In genomic region chr2:71482055-71482454, GRCh38 we compare ENCODE assay signal across 23 cellular contexts. TPM values are rescaled to one million over a fixed set of nuclear protein-coding genes. Genes with fewer than 3 reads are reported as not detected.
A peak's percentile ranks its signal among the peaks of the same experiment; 100 is the strongest.
DNase-seq lines count a peak whose midpoint lies in the region; ATAC-seq and TF ChIP-seq lines count a peak whose summit lies in the region.
"Had no signal": no experiment of that assay in that cellular context is flagged by ENCODE, and none has a peak within 500 bp of the region (broad histone marks: within the 10 kb centered on the region; RNA-seq: fewer than 3 reads in every experiment).

No MANE protein-coding gene starts in this region.

- ATAC-seq in WTC11: peak; percentile 77
- ATAC-seq in HG03571 (IDR thresholded peaks at IDR 0.05; ENCODE audit: unreplicated experiment): no peak
- ATAC-seq: natural killer cell; stimulated activated naive CD8-positive, alpha-beta T cell treated with anti-CD3 and anti-CD28 coated beads, Interleukin-15, Interleukin-2, amounts not matched to agents 100 U/mL and 50 U/mL, for 24 hours; T-cell had no signal

- no peak for TF ChIP-seq CTCF in WTC11 (IDR thresholded peaks at IDR 0.05)

- DNase-seq in ELF-1 (ENCODE audit: low read depth, low spot score): peak; percentile 30
- peak; percentile 42 for DNase-seq in WTC11 (ENCODE audit: low spot score)
- peak; percentile 60 for DNase-seq in islet precursor cell
- DNase-seq in posterior vena cava (ENCODE audit: low spot score): peak; percentile 32
- DNase-seq in NCI-H2081 (lab: John Stamatoyannopoulos, UW): no peak
- DNase-seq in NCI-H1105 (lab: John Stamatoyannopoulos, UW): no peak
- no peak for DNase-seq in GM19240 (ENCODE audit: insufficient read length, low spot score)
- DNase-seq: activated naive CD4-positive, alpha-beta T cell treated with Interleukin-2 at 50 U/mL for 16 hours; activated T-cell treated with anti-CD3 and anti-CD28 coated beads, Interleukin-2, amount 50 U/mL, for 24 hours; adrenal gland; CD4-positive, alpha-beta memory T cell; DMS 273 treated with DMSO at 0.1 percent for 48 hours; KG1; natural killer cell; NCI-H1436 treated with DMSO at 0.1 percent for 48 hours; NCI-H2171 treated with DMSO at 0.1 percent for 48 hours; NCI-H524 treated with DMSO at 0.1 percent for 48 hours; stimulated activated CD4-positive, alpha-beta T cell treated with anti-CD3 and anti-CD28 coated beads, Interleukin-15, amount 100 ng/mL, for 24 hours; stimulated activated naive CD8-positive, alpha-beta T cell treated with anti-CD3 and anti-CD28 coated beads, Interleukin-15, Interleukin-2, amounts not matched to agents 100 U/mL and 50 U/mL, for 24 hours; T-cell had no signal

- H3K4me3 Mint-ChIP-seq in WTC11: no peak overlapping the region
- H3K4me3 Mint-ChIP-seq: activated T-cell treated with anti-CD3 and anti-CD28 coated beads, Interleukin-2, amount 50 U/mL, for 24 hours; CD4-positive, alpha-beta memory T cell; memory B cell; natural killer cell; T-cell had no signal

- H3K27ac Mint-ChIP-seq in WTC11: no peak overlapping the region
- H3K27ac Mint-ChIP-seq: activated T-cell treated with anti-CD3 and anti-CD28 coated beads, Interleukin-2, amount 50 U/mL, for 24 hours; memory B cell; natural killer cell; T-cell had no signal

- H3K27me3 Mint-ChIP-seq in WTC11 (ENCODE audit: low read depth): peaks cover 2% of the 10 kb centered on the region; the same call in 1 of the 2 replicates

- CTCF ChIA-PET in WTC11 (lab: Charles Lee): interaction anchor here (0.6 to 3.5 kb wide), 19 partner anchors 9 to 385 kb away, joined by 3 to 32 read pairs (median 4); partner anchors contain the start of genes DYSF and PAIP2B

- H3K4me1 Mint-ChIP-seq in WTC11: peaks cover 26% of the 10 kb centered on the region
- H3K4me1 Mint-ChIP-seq: CD4-positive, alpha-beta memory T cell; memory B cell; natural killer cell; T-cell had no signal

- intact Hi-C loops in posterior vena cava (cut with DNase I): no loop called here

- POLR2A ChIA-PET in WTC11 (lab: Charles Lee): no interaction called here

- peaks cover 4% of the 10 kb centered on the region; the same call in 1 of the 2 replicates for H3K36me3 Mint-ChIP-seq in WTC11
- H3K36me3 Mint-ChIP-seq: CD4-positive, alpha-beta memory T cell; memory B cell; natural killer cell; T-cell had no signal

- peaks cover 5% of the 10 kb centered on the region for H3K9me3 Mint-ChIP-seq in WTC11
- H3K9me3 Mint-ChIP-seq: activated T-cell treated with anti-CD3 and anti-CD28 coated beads, Interleukin-2, amount 50 U/mL, for 24 hours; CD4-positive, alpha-beta memory T cell; memory B cell; natural killer cell; T-cell had no signal

TF ChIP-seq in WTC11, 78 proteins besides CTCF, POLR2A, EP300 and RAD21:
- TF ChIP-seq ZNF423 (CRISPR knock-in tag; IDR thresholded peaks at IDR 0.05): peak; percentile 83
- TF ChIP-seq, protein P1, sequence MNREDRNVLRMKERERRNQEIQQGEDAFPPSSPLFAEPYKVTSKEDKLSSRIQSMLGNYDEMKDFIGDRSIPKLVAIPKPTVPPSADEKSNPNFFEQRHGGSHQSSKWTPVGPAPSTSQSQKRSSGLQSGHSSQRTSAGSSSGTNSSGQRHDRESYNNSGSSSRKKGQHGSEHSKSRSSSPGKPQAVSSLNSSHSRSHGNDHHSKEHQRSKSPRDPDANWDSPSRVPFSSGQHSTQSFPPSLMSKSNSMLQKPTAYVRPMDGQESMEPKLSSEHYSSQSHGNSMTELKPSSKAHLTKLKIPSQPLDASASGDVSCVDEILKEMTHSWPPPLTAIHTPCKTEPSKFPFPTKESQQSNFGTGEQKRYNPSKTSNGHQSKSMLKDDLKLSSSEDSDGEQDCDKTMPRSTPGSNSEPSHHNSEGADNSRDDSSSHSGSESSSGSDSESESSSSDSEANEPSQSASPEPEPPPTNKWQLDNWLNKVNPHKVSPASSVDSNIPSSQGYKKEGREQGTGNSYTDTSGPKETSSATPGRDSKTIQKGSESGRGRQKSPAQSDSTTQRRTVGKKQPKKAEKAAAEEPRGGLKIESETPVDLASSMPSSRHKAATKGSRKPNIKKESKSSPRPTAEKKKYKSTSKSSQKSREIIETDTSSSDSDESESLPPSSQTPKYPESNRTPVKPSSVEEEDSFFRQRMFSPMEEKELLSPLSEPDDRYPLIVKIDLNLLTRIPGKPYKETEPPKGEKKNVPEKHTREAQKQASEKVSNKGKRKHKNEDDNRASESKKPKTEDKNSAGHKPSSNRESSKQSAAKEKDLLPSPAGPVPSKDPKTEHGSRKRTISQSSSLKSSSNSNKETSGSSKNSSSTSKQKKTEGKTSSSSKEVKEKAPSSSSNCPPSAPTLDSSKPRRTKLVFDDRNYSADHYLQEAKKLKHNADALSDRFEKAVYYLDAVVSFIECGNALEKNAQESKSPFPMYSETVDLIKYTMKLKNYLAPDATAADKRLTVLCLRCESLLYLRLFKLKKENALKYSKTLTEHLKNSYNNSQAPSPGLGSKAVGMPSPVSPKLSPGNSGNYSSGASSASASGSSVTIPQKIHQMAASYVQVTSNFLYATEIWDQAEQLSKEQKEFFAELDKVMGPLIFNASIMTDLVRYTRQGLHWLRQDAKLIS (CRISPR knock-in tag; IDR thresholded peaks at IDR 0.05; ENCODE audit: borderline replicate concordance): no peak

RNA-seq across cellular contexts. Expression of gene DYSF, which starts 28.7 kb away (rescaled TPM):
- total RNA-seq in WTC11 (2021) (14.8 to 15.5 TPM (median 15.0 TPM) in 3 replicates), posterior vena cava (10 to 100 TPM; 42.1 to 46.8 TPM)
- total RNA-seq: HT-29 had no signal

Comparison
In these comparisons a context has a peak if more than half of its experiments do, and no peak if none do; other contexts are left out.
1. DNase-seq: peak in ELF-1 (single experiment), WTC11 (single experiment), islet precursor cell (single experiment) and posterior vena cava (single experiment); none in NCI-H2081 (0 of 2), NCI-H1105 (single experiment) and GM19240 (single experiment).